8 cellular contexts compared by ENCODE assay signal in the genomic region with DNA sequence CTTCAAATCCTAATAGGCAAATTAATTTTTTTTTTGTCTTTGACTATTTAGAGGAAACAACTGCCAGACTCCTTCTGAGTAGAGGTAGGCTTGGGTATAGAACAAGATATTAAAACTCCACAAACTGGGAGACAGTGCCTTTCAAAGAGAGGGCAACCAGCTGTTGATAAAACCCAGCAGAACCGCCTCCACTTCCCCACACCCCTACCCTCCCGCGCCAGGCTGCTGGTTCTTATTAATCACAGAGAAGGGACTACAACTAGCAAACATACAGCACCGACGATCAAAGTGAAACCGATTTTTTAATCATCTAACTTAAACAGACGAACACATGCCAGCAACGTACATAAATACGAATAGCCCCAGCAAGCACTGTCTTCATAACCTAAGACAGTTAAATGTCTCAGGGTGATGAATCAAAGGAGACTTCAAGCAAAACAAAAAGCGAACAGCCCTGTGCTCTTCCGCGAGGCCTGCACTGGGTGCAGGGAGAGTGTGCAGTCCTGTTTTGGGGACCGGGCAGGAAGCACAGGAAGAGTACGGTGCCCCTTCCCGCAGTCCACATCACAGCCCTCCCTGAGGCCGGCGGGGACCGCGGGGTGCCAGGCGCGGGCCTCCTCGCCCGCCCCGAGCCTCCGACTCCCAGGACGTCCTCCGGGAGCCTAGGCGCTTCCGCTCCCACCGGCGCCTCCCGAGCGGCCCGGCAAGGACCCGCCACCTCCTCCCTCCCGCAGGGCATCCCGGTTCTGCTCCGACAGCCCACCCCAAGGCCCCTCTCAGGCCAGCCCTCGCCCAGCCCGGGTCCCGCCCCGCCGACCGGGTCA.
DNase-seq lines count a peak whose midpoint lies in the region; ATAC-seq and TF ChIP-seq lines count a peak whose summit lies in the region.

No MANE protein-coding gene starts in this region.

- DNase-seq in NCI-H774 (lab: John Stamatoyannopoulos, UW) (peak; percentile 51), fibroblast of the aortic adventitia (ENCODE audit: low read depth) (peak; percentile 66), neural crest cell (ENCODE audit: low read depth, low spot score) (peak; percentile 21), type B pancreatic cell (ENCODE audit: extremely low spot score, unreplicated experiment) (no peak)

- H3K4me3 ChIP-seq in fibroblast of the aortic adventitia (ENCODE audit: low read depth, low read length) = peak overlapping the region; percentile 84

- peak overlapping the region; percentile 91 for H3K4me3 Mint-ChIP-seq in activated T-helper 17 cell treated with anti-CD3 and anti-CD28 coated beads, Interleukin-2, amount 50 U/mL, for 72 hours
- H3K4me3 Mint-ChIP-seq in neural crest cell (peak overlapping the region; percentile 97), type B pancreatic cell (peak overlapping the region; percentile 99)

- H3K27me3 Mint-ChIP-seq in activated T-helper 17 cell treated with anti-CD3 and anti-CD28 coated beads, Interleukin-2, amount 50 U/mL, for 72 hours = no peaks in the 10 kb centered on the region
- peaks cover 38% of the 10 kb centered on the region for H3K27me3 Mint-ChIP-seq in neural crest cell (ENCODE audit: low read depth)
- H3K27me3 Mint-ChIP-seq in type B pancreatic cell = no peaks in the 10 kb centered on the region

- ATAC-seq in GM18498 (IDR thresholded peaks at IDR 0.05; ENCODE audit: unreplicated experiment) (peak; percentile 33), HG02885 (IDR thresholded peaks at IDR 0.05; ENCODE audit: poor library complexity, unreplicated experiment) (peak; percentile 25)
- peak; percentile 55 for ATAC-seq in activated T-helper 17 cell treated with anti-CD3 and anti-CD28 coated beads, Interleukin-2, amount 50 U/mL, for 72 hours (replicated peaks)

- no peaks in the 10 kb centered on the region for H3K9me3 Mint-ChIP-seq in activated T-helper 17 cell treated with anti-CD3 and anti-CD28 coated beads, Interleukin-2, amount 50 U/mL, for 72 hours
- H3K9me3 Mint-ChIP-seq in neural crest cell = no peaks in the 10 kb centered on the region
- H3K9me3 Mint-ChIP-seq in type B pancreatic cell = no peaks in the 10 kb centered on the region

- H3K4me1 Mint-ChIP-seq in activated T-helper 17 cell treated with anti-CD3 and anti-CD28 coated beads, Interleukin-2, amount 50 U/mL, for 72 hours = peaks cover 7% of the 10 kb centered on the region
- H3K4me1 Mint-ChIP-seq in neural crest cell (peaks cover 18% of the 10 kb centered on the region), type B pancreatic cell (ENCODE audit: unreplicated experiment) (peaks cover 42% of the 10 kb centered on the region)

- H3K36me3 Mint-ChIP-seq in activated T-helper 17 cell treated with anti-CD3 and anti-CD28 coated beads, Interleukin-2, amount 50 U/mL, for 72 hours (ENCODE audit: low read depth) = no peaks in the 10 kb centered on the region
- no peaks in the 10 kb centered on the region for H3K36me3 Mint-ChIP-seq in neural crest cell (ENCODE audit: low read depth)
- no peaks in the 10 kb centered on the region for H3K36me3 Mint-ChIP-seq in type B pancreatic cell

- TF ChIP-seq CTCF in 22Rv1 (IDR thresholded peaks at IDR 0.05) (no peak), fibroblast of the aortic adventitia (IDR thresholded peaks at IDR 0.05; ENCODE audit: insufficient read depth, low read length) (no peak), neural crest cell (conservative IDR thresholded peaks at IDR 0.05) (no peak), type B pancreatic cell (conservative IDR thresholded peaks at IDR 0.05) (no peak)

- peak overlapping the region; percentile 80 for H3K27ac Mint-ChIP-seq in activated T-helper 17 cell treated with anti-CD3 and anti-CD28 coated beads, Interleukin-2, amount 50 U/mL, for 72 hours
- H3K27ac Mint-ChIP-seq in neural crest cell (ENCODE audit: unreplicated experiment) = no peak overlapping the region
- H3K27ac Mint-ChIP-seq in type B pancreatic cell = peak overlapping the region; percentile 100

- peak overlapping the region; percentile 98 for H3K27ac ChIP-seq in 22Rv1
